16 cellular contexts compared by ENCODE assay signal in genomic region chr10:11300071-11300470, GRCh38.
"Had no signal": no experiment of that assay in that cellular context is flagged by ENCODE, and none has a peak within 500 bp of the region (broad histone marks: within the 10 kb centered on the region; RNA-seq: fewer than 3 reads in every experiment).

No MANE protein-coding gene starts in this region.

- DNase-seq: activated CD4-positive, alpha-beta T cell treated with anti-CD3 and anti-CD28 coated beads, Interleukin-2, amount 50 U/mL, for 48 hours; activated naive CD4-positive, alpha-beta T cell treated with anti-CD3 and anti-CD28 coated beads, Interleukin-2, amount 50 U/mL, for 16 hours; amniotic stem cell; body of pancreas; central memory CD4-positive, alpha-beta T cell; colonic mucosa; glutamatergic neuron; kidney glomerular epithelial cell; mesenchymal stem cell; pancreas; sigmoid colon; spleen; T-helper 1 cell; upper lobe of right lung had no signal

- H3K9me3 Mint-ChIP-seq: neural crest cell had no signal

- ATAC-seq: body of pancreas, pancreas, SK-N-SH treated with all-trans-retinoic acid at 6 μM for 48 hours, upper lobe of right lung had no signal
